Comparison of ENCODE assay signal across 1 cellular context in the genomic region with DNA sequence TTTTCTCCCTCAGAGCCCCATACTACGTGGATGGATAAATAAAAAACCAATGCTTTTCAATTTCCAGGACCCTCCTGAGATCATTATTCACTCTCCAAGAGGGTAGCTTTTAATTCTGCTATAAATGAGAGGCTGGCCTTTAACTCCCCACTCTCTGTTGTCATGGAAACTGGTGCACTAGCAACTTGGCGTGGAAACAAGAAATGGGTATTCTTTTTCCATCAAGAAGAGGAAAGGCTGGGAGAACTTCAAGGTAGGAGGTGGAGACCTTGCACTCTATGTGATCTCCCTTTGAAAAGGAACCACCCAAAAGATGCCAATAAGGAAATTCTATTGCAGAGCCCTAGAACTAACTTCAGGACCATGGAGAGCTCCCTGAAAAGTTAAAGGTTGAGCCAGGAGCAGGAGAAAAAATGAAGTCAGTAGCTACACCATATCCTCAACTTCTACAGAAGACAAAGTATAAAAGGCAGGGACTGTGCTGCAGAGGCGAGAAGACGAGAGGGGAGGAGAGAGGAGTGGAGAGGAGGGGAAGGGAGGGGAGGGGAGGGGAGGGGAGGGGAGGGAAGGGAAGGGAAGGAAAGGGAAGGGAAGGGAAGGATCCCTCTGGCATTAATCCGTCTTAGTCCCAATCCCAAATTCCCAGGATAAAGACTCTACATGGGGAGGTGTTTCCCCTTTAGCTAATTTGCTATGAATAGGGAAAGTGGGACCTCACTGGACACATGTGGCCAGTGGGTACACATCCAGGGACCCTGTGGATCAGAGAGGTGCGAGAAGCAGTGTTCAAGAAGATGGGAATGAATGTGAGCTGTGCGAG.
TF ChIP-seq lines count a peak whose summit lies in the region.

No MANE protein-coding gene starts in this region.

TF ChIP-seq in HepG2, 621 proteins besides CTCF, POLR2A, EP300 and RAD21:
- TF ChIP-seq ZNF292 (CRISPR knock-in tag; IDR thresholded peaks at IDR 0.05; ENCODE audit: borderline replicate concordance, low read depth) (no peak), PCBP1 (IDR thresholded peaks at IDR 0.05; ENCODE audit: borderline replicate concordance, low read depth, low read length) (0 out of 2 replicates have a peak, but pooled peaks have one; percentile 83), EHMT2 (IDR thresholded peaks at IDR 0.05; ENCODE audit: borderline replicate concordance, low read depth, low read length) (peak; percentile 89), ZBTB7B (CRISPR knock-in tag; IDR thresholded peaks at IDR 0.05) (no peak), ZNF839 (CRISPR knock-in tag; IDR thresholded peaks at IDR 0.05; ENCODE audit: borderline replicate concordance) (no peak), CHD4 (IDR thresholded peaks at IDR 0.05; ENCODE audit: borderline replicate concordance, low read length) (no peak), RXRB (CRISPR knock-in tag; IDR thresholded peaks at IDR 0.05; ENCODE audit: borderline replicate concordance) (peak; percentile 23; the same call in 1 of the 2 replicates), DNMT3B (CRISPR knock-in tag; conservative IDR thresholded peaks at IDR 0.05) (no peak), FOXK1 (CRISPR knock-in tag; IDR thresholded peaks at IDR 0.05; ENCODE audit: borderline replicate concordance, low read depth) (no peak), ZNF296 (CRISPR knock-in tag; conservative IDR thresholded peaks at IDR 0.05) (no peak), LCORL (IDR thresholded peaks at IDR 0.05) (no peak), LCORL (CRISPR knock-in tag; IDR thresholded peaks at IDR 0.05) (no peak), ETV5 (CRISPR knock-in tag; IDR thresholded peaks at IDR 0.05; ENCODE audit: borderline replicate concordance) (no peak), ZNF136 (CRISPR knock-in tag; IDR thresholded peaks at IDR 0.05; ENCODE audit: low read depth) (no peak), ZSCAN9 (CRISPR knock-in tag; IDR thresholded peaks at IDR 0.05; ENCODE audit: borderline replicate concordance) (0 out of 2 replicates have a peak, but pooled peaks have one; percentile 47), POLR2AphosphoS5 (IDR thresholded peaks at IDR 0.05; ENCODE audit: low read depth, low read length) (no peak), FLYWCH1 (CRISPR knock-in tag; IDR thresholded peaks at IDR 0.05) (no peak), CBX2 (IDR thresholded peaks at IDR 0.05; ENCODE audit: low read depth, low read length) (no peak), CBX2 (CRISPR knock-in tag; IDR thresholded peaks at IDR 0.05; ENCODE audit: low read depth) (no peak), MIER2 (CRISPR knock-in tag; IDR thresholded peaks at IDR 0.05) (peak; percentile 94), ZNF331 (CRISPR knock-in tag; IDR thresholded peaks at IDR 0.05) (peak; percentile 81)
- TF ChIP-seq, protein P1, sequence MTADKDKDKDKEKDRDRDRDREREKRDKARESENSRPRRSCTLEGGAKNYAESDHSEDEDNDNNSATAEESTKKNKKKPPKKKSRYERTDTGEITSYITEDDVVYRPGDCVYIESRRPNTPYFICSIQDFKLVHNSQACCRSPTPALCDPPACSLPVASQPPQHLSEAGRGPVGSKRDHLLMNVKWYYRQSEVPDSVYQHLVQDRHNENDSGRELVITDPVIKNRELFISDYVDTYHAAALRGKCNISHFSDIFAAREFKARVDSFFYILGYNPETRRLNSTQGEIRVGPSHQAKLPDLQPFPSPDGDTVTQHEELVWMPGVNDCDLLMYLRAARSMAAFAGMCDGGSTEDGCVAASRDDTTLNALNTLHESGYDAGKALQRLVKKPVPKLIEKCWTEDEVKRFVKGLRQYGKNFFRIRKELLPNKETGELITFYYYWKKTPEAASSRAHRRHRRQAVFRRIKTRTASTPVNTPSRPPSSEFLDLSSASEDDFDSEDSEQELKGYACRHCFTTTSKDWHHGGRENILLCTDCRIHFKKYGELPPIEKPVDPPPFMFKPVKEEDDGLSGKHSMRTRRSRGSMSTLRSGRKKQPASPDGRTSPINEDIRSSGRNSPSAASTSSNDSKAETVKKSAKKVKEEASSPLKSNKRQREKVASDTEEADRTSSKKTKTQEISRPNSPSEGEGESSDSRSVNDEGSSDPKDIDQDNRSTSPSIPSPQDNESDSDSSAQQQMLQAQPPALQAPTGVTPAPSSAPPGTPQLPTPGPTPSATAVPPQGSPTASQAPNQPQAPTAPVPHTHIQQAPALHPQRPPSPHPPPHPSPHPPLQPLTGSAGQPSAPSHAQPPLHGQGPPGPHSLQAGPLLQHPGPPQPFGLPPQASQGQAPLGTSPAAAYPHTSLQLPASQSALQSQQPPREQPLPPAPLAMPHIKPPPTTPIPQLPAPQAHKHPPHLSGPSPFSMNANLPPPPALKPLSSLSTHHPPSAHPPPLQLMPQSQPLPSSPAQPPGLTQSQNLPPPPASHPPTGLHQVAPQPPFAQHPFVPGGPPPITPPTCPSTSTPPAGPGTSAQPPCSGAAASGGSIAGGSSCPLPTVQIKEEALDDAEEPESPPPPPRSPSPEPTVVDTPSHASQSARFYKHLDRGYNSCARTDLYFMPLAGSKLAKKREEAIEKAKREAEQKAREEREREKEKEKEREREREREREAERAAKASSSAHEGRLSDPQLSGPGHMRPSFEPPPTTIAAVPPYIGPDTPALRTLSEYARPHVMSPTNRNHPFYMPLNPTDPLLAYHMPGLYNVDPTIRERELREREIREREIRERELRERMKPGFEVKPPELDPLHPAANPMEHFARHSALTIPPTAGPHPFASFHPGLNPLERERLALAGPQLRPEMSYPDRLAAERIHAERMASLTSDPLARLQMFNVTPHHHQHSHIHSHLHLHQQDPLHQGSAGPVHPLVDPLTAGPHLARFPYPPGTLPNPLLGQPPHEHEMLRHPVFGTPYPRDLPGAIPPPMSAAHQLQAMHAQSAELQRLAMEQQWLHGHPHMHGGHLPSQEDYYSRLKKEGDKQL (CRISPR knock-in tag; IDR thresholded peaks at IDR 0.05; ENCODE audit: low read depth), result no peak
- TF ChIP-seq, protein P2, sequence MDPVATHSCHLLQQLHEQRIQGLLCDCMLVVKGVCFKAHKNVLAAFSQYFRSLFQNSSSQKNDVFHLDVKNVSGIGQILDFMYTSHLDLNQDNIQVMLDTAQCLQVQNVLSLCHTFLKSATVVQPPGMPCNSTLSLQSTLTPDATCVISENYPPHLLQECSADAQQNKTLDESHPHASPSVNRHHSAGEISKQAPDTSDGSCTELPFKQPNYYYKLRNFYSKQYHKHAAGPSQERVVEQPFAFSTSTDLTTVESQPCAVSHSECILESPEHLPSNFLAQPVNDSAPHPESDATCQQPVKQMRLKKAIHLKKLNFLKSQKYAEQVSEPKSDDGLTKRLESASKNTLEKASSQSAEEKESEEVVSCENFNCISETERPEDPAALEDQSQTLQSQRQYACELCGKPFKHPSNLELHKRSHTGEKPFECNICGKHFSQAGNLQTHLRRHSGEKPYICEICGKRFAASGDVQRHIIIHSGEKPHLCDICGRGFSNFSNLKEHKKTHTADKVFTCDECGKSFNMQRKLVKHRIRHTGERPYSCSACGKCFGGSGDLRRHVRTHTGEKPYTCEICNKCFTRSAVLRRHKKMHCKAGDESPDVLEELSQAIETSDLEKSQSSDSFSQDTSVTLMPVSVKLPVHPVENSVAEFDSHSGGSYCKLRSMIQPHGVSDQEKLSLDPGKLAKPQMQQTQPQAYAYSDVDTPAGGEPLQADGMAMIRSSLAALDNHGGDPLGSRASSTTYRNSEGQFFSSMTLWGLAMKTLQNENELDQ (CRISPR knock-in tag; IDR thresholded peaks at IDR 0.05; ENCODE audit: borderline replicate concordance), result no peak
- TF ChIP-seq, protein P3, sequence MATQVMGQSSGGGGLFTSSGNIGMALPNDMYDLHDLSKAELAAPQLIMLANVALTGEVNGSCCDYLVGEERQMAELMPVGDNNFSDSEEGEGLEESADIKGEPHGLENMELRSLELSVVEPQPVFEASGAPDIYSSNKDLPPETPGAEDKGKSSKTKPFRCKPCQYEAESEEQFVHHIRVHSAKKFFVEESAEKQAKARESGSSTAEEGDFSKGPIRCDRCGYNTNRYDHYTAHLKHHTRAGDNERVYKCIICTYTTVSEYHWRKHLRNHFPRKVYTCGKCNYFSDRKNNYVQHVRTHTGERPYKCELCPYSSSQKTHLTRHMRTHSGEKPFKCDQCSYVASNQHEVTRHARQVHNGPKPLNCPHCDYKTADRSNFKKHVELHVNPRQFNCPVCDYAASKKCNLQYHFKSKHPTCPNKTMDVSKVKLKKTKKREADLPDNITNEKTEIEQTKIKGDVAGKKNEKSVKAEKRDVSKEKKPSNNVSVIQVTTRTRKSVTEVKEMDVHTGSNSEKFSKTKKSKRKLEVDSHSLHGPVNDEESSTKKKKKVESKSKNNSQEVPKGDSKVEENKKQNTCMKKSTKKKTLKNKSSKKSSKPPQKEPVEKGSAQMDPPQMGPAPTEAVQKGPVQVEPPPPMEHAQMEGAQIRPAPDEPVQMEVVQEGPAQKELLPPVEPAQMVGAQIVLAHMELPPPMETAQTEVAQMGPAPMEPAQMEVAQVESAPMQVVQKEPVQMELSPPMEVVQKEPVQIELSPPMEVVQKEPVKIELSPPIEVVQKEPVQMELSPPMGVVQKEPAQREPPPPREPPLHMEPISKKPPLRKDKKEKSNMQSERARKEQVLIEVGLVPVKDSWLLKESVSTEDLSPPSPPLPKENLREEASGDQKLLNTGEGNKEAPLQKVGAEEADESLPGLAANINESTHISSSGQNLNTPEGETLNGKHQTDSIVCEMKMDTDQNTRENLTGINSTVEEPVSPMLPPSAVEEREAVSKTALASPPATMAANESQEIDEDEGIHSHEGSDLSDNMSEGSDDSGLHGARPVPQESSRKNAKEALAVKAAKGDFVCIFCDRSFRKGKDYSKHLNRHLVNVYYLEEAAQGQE (IDR thresholded peaks at IDR 0.05; ENCODE audit: borderline replicate concordance in 1 of 2, low read depth in 1 of 2, low read length in 2 of 2), result peak; percentile 57 to 96
- TF ChIP-seq, protein P4, sequence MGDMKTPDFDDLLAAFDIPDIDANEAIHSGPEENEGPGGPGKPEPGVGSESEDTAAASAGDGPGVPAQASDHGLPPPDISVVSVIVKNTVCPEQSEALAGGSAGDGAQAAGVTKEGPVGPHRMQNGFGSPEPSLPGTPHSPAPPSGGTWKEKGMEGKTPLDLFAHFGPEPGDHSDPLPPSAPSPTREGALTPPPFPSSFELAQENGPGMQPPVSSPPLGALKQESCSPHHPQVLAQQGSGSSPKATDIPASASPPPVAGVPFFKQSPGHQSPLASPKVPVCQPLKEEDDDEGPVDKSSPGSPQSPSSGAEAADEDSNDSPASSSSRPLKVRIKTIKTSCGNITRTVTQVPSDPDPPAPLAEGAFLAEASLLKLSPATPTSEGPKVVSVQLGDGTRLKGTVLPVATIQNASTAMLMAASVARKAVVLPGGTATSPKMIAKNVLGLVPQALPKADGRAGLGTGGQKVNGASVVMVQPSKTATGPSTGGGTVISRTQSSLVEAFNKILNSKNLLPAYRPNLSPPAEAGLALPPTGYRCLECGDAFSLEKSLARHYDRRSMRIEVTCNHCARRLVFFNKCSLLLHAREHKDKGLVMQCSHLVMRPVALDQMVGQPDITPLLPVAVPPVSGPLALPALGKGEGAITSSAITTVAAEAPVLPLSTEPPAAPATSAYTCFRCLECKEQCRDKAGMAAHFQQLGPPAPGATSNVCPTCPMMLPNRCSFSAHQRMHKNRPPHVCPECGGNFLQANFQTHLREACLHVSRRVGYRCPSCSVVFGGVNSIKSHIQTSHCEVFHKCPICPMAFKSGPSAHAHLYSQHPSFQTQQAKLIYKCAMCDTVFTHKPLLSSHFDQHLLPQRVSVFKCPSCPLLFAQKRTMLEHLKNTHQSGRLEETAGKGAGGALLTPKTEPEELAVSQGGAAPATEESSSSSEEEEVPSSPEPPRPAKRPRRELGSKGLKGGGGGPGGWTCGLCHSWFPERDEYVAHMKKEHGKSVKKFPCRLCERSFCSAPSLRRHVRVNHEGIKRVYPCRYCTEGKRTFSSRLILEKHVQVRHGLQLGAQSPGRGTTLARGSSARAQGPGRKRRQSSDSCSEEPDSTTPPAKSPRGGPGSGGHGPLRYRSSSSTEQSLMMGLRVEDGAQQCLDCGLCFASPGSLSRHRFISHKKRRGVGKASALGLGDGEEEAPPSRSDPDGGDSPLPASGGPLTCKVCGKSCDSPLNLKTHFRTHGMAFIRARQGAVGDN (CRISPR knock-in tag; IDR thresholded peaks at IDR 0.05), result no peak
- TF ChIP-seq, protein P5, sequence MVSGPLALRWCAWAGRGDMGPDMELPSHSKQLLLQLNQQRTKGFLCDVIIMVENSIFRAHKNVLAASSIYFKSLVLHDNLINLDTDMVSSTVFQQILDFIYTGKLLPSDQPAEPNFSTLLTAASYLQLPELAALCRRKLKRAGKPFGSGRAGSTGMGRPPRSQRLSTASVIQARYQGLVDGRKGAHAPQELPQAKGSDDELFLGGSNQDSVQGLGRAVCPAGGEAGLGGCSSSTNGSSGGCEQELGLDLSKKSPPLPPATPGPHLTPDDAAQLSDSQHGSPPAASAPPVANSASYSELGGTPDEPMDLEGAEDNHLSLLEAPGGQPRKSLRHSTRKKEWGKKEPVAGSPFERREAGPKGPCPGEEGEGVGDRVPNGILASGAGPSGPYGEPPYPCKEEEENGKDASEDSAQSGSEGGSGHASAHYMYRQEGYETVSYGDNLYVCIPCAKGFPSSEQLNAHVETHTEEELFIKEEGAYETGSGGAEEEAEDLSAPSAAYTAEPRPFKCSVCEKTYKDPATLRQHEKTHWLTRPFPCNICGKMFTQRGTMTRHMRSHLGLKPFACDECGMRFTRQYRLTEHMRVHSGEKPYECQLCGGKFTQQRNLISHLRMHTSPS (CRISPR knock-in tag; IDR thresholded peaks at IDR 0.05; ENCODE audit: low read depth), result no peak
- TF ChIP-seq, protein P6, sequence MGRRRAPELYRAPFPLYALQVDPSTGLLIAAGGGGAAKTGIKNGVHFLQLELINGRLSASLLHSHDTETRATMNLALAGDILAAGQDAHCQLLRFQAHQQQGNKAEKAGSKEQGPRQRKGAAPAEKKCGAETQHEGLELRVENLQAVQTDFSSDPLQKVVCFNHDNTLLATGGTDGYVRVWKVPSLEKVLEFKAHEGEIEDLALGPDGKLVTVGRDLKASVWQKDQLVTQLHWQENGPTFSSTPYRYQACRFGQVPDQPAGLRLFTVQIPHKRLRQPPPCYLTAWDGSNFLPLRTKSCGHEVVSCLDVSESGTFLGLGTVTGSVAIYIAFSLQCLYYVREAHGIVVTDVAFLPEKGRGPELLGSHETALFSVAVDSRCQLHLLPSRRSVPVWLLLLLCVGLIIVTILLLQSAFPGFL (CRISPR knock-in tag; IDR thresholded peaks at IDR 0.05), result no peak
